9 cellular contexts compared by ENCODE assay signal in genomic region chr16:31333686-31334649, GRCh38. TPM values are rescaled to one million over a fixed set of nuclear protein-coding genes. Genes with fewer than 3 reads are reported as not detected.
DNase-seq lines count a peak whose midpoint lies in the region; ATAC-seq and TF ChIP-seq lines count a peak whose summit lies in the region.
"Had no signal": no experiment of that assay in that cellular context is flagged by ENCODE, and none has a peak within 500 bp of the region (broad histone marks: within the 10 kb centered on the region; RNA-seq: fewer than 3 reads in every experiment).

No MANE protein-coding gene starts in this region.

- peaks cover 33% of the 10 kb centered on the region for H3K27me3 ChIP-seq in upper lobe of right lung

- peak; percentile 61 for ATAC-seq in left ventricle myocardium superior
- ATAC-seq in upper lobe of right lung = peak; percentile 75

- H3K9me3 ChIP-seq in upper lobe of right lung = no peaks in the 10 kb centered on the region
- H3K9me3 ChIP-seq: adrenal gland had no signal

- no peaks in the 10 kb centered on the region for H3K4me1 ChIP-seq in upper lobe of right lung
- H3K4me1 ChIP-seq: adrenal gland had no signal

- H3K27ac ChIP-seq in 22Rv1 (no peak overlapping the region), upper lobe of right lung (no peak overlapping the region)
- H3K27ac ChIP-seq: adrenal gland had no signal

- in situ Hi-C loops in G401 (cut with HindIII; ENCODE audit: low sequenced_read_pairs) = no loop called here

- TF ChIP-seq CTCF in 22Rv1 (IDR thresholded peaks at IDR 0.05) (peak; percentile 44), upper lobe of right lung (IDR thresholded peaks at IDR 0.05) (peak; percentile 37)

- H3K36me3 ChIP-seq in upper lobe of right lung = no peaks in the 10 kb centered on the region
- H3K36me3 ChIP-seq: adrenal gland had no signal

- H3K4me3 ChIP-seq in upper lobe of right lung = no peak overlapping the region
- H3K4me3 ChIP-seq: adrenal gland had no signal

- DNase-seq in G401 (ENCODE audit: low spot score) = peak; percentile 78
- peak; percentile 26 for DNase-seq in HT1080 (ENCODE audit: low read depth)
- peak; percentile 51 for DNase-seq in UCSD-AML1 (lab: John Stamatoyannopoulos, UW; ENCODE audit: unreplicated experiment)
- DNase-seq in left ventricle myocardium superior = no peak
- no peak for DNase-seq in upper lobe of right lung
- no peak for DNase-seq in SK-N-DZ (ENCODE audit: low spot score)
- no peak for DNase-seq in NCI-H524 treated with DMSO at 0.1 percent for 48 hours (lab: John Stamatoyannopoulos, UW)

- intact Hi-C loops in left ventricle myocardium superior (cut with micrococcal nuclease) = no loop called here
- intact Hi-C loops in upper lobe of right lung (cut with DNase I) = no loop called here

RNA-seq across cellular contexts. Expression of gene ITGAX, which starts 21.0 kb away (rescaled TPM):
- 0.03 TPM in 1 of 2 replicates, not detected in the other for total RNA-seq in G401 (2014; rRNA removed; shearing (Covaris generic))
- total RNA-seq in HT1080 (2014; rRNA removed; shearing (Covaris generic)) = 2.1 and 2.7 TPM in 2 replicates
- polyA plus RNA-seq in HT1080 (2015; cell fraction: cytosol; rRNA removed) = 2.6 TPM in 2 replicates
- polyA plus RNA-seq in HT1080 (2015; cell fraction: nucleus; rRNA removed) = 5.0 and 7.3 TPM in 2 replicates
- total RNA-seq in left ventricle myocardium superior (3.2 TPM), upper lobe of right lung (184 TPM)
- not detected in 2 replicates for polyA plus RNA-seq in SK-N-DZ (2014; cell fraction: cytosol; rRNA removed)
- not detected in 2 replicates for polyA plus RNA-seq in SK-N-DZ (2014; cell fraction: nucleus; rRNA removed)

RNA-seq across cellular contexts. Expression of gene ITGAD, which starts 59.2 kb away (rescaled TPM):
- total RNA-seq in G401 (2014; rRNA removed; shearing (Covaris generic)) = not detected in 2 replicates
- 0.03 TPM in 1 of 2 replicates, not detected in the other for total RNA-seq in HT1080 (2014; rRNA removed; shearing (Covaris generic))
- polyA plus RNA-seq in HT1080 (2015; cell fraction: cytosol; rRNA removed) = not detected in 2 replicates
- 0.02 and 0.10 TPM in 2 replicates for polyA plus RNA-seq in HT1080 (2015; cell fraction: nucleus; rRNA removed)
- total RNA-seq in left ventricle myocardium superior = not detected
- 0.20 TPM for total RNA-seq in upper lobe of right lung
- polyA plus RNA-seq in SK-N-DZ (2014; cell fraction: cytosol; rRNA removed) = not detected in 2 replicates
- polyA plus RNA-seq in SK-N-DZ (2014; cell fraction: nucleus; rRNA removed) = not detected in 2 replicates

Comparison
In these comparisons a context has a peak if more than half of its experiments do, and no peak if none do; other contexts are left out.
1. DNase-seq: peak in G401 (single experiment), HT1080 (single experiment) and UCSD-AML1 (single experiment); none in left ventricle myocardium superior (single experiment), upper lobe of right lung (single experiment), SK-N-DZ (single experiment) and NCI-H524 treated with DMSO at 0.1 percent for 48 hours (single experiment).
2. RNA of gene ITGAX, which starts 21.0 kb away (total RNA-seq): 184 TPM in upper lobe of right lung (single experiment); 3.2 TPM in left ventricle myocardium superior (single experiment), 2.1 to 2.7 TPM in HT1080 and 0.03 TPM in G401; every median in the first group is over 10 times any median in the second.